In the genomic region with DNA sequence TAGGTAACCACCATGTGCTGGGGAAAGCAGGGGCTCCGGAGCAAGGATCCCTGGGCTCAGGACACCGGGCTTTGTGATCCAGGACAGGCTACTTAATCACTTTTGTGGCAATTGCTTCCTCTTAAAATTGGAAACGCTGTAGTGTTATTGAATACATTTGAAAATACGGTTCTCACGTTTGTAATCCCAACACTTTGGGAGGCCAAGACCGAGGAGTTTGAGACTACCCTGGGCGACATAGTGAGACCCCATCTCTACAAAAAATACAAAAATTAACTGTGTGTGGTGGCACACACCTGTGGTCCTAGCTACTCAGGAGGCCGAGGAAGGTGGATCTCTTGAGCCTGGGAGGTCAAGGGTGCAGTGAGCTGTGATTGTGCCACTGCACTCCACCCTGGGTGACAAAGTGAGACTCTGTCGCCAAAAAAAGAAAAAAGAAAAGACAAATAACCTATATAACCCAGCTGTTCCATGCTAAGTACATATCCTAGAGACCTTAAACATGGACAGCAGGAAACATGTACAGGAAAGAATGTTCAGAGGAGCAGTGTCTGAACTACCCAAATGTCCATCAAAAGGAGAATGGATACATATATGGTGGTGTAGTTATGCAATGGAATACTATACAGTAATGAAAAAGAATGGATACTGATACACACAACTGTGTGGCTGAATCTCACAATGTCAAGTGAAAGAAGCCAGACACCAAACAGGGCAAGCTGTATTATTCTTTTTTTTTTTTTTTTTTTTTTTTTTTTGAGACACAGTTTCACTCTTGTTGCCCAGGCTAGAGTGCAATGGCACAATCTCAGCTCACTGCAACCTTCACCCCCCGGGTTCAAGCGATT, we compare ENCODE assay signal across 25 cellular contexts. TPM values are rescaled to one million over a fixed set of nuclear protein-coding genes. Genes with fewer than 3 reads are reported as not detected.
"Had no signal": no experiment of that assay in that cellular context is flagged by ENCODE, and none has a peak within 500 bp of the region (broad histone marks: within the 10 kb centered on the region; RNA-seq: fewer than 3 reads in every experiment).

No MANE protein-coding gene starts in this region.

- H3K36me3 ChIP-seq: MG63, SJSA1 had no signal

- FAIRE-seq: HTR-8/SVneo, RCC 7860 had no signal

- DNase-seq: Karpas-422, KG1, MG63, NCI-H1092, NCI-H1105 treated with DMSO at 0.1 percent for 48 hours, NCI-H1417 treated with DMSO at 0.1 percent for 48 hours, NCI-H146, NCI-H1694 treated with DMSO at 0.1 percent for 48 hours, NCI-H1930, NCI-H2081, NCI-H2107, NCI-H226, NCI-H446, NCI-H510A, NCI-H524 treated with DMSO at 0.1 percent for 48 hours, NCI-H69, NCI-H774, Right ventricle myocardium superior, RPMI8226, SIG-M5 had no signal

- H3K4me1 ChIP-seq: SJSA1 had no signal

- H3K9me3 ChIP-seq: MG63, SJSA1 had no signal

- H3K4me3 ChIP-seq: MG63, SJSA1, SK-N-MC had no signal

- H3K27ac ChIP-seq: HL-60, SJSA1, SK-N-MC had no signal

RNA-seq across cellular contexts. Expression of a gene that starts 0.6 kb away (rescaled TPM):
- total RNA-seq: Right ventricle myocardium superior, SJSA1 had no signal

RNA-seq across cellular contexts. Expression of a gene that starts 39.0 kb away (rescaled TPM):
- total RNA-seq: Right ventricle myocardium superior, SJSA1 had no signal

RNA-seq across cellular contexts. Expression of a gene that starts 43.4 kb away (rescaled TPM):
- total RNA-seq: Right ventricle myocardium superior, SJSA1 had no signal
